Comparison of ENCODE assay signal across 20 cellular contexts in genomic region chr14:34334329-34334728, GRCh38.
"Had no signal": no experiment of that assay in that cellular context is flagged by ENCODE, and none has a peak within 500 bp of the region (broad histone marks: within the 10 kb centered on the region; RNA-seq: fewer than 3 reads in every experiment).

No MANE protein-coding gene starts in this region.

- DNase-seq: cerebellar nuclear complex; colonic mucosa; dermis blood vessel endothelial cell; hippocampal formation; kidney glomerular epithelial cell; lower lobe of right lung; naive B cell; psoas muscle; sigmoid colon; stimulated activated CD4-positive, alpha-beta T cell treated with anti-CD3 and anti-CD28 coated beads, Interleukin-2, amount 100 ng/mL, for 24 hours; stimulated activated CD4-positive, alpha-beta T cell treated with anti-CD3 and anti-CD28 coated beads, Interleukin-4, amount 100 ng/mL, for 4 hours; stimulated activated naive B cell treated with anti-CD40 and anti-IgM and Interleukin-4, amounts not matched to agents 10 μg/mL and 1 μg/mL and 100 μg/mL, for 72 hours; stimulated activated naive CD8-positive, alpha-beta T cell treated with anti-CD3 and anti-CD28 coated beads, Interleukin-15, amount 100 ng/mL, for 72 hours; testis had no signal

- ATAC-seq: heart left ventricle; lower lobe of right lung; psoas muscle; stimulated activated naive B cell treated with anti-CD40 and anti-IgM and Interleukin-4, amounts not matched to agents 10 μg/mL and 1 μg/mL and 100 μg/mL, for 72 hours; stimulated activated naive CD8-positive, alpha-beta T cell treated with anti-CD3 and anti-CD28 coated beads, Interleukin-15, amount 100 ng/mL, for 72 hours had no signal

- H3K9me3 Mint-ChIP-seq: memory B cell; naive B cell; stimulated activated naive B cell treated with anti-CD40 and anti-IgM and Interleukin-4, amounts not matched to agents 10 μg/mL and 1 μg/mL and 100 μg/mL, for 72 hours; stimulated activated naive CD8-positive, alpha-beta T cell treated with anti-CD3 and anti-CD28 coated beads, Interleukin-15, amount 100 ng/mL, for 72 hours had no signal

- H3K27ac Mint-ChIP-seq: memory B cell; stimulated activated naive B cell treated with anti-CD40 and anti-IgM and Interleukin-4, amounts not matched to agents 10 μg/mL and 1 μg/mL and 100 μg/mL, for 72 hours; stimulated activated naive CD8-positive, alpha-beta T cell treated with anti-CD3 and anti-CD28 coated beads, Interleukin-15, amount 100 ng/mL, for 72 hours had no signal

- H3K9me3 ChIP-seq: colonic mucosa, heart left ventricle, lower lobe of right lung, neutrophil, psoas muscle, sigmoid colon, testis, tibial nerve had no signal

- H3K36me3 Mint-ChIP-seq: memory B cell; naive B cell; stimulated activated naive B cell treated with anti-CD40 and anti-IgM and Interleukin-4, amounts not matched to agents 10 μg/mL and 1 μg/mL and 100 μg/mL, for 72 hours had no signal

- H3K27ac ChIP-seq: colonic mucosa, heart left ventricle, lower lobe of right lung, neutrophil, psoas muscle, sigmoid colon, testis, tibial nerve had no signal

- H3K27me3 Mint-ChIP-seq: memory B cell; naive B cell; stimulated activated naive B cell treated with anti-CD40 and anti-IgM and Interleukin-4, amounts not matched to agents 10 μg/mL and 1 μg/mL and 100 μg/mL, for 72 hours; stimulated activated naive CD8-positive, alpha-beta T cell treated with anti-CD3 and anti-CD28 coated beads, Interleukin-15, amount 100 ng/mL, for 72 hours had no signal

- H3K4me3 Mint-ChIP-seq: memory B cell; naive B cell; nephron; stimulated activated naive B cell treated with anti-CD40 and anti-IgM and Interleukin-4, amounts not matched to agents 10 μg/mL and 1 μg/mL and 100 μg/mL, for 72 hours; stimulated activated naive CD8-positive, alpha-beta T cell treated with anti-CD3 and anti-CD28 coated beads, Interleukin-15, amount 100 ng/mL, for 72 hours had no signal

- H3K4me1 ChIP-seq: colonic mucosa, psoas muscle, testis had no signal

- H3K4me1 Mint-ChIP-seq: nephron had no signal

- H3K36me3 ChIP-seq: colonic mucosa, heart left ventricle, lower lobe of right lung, neutrophil, sigmoid colon, tibial nerve had no signal

- H3K27me3 ChIP-seq: colonic mucosa, heart left ventricle, neutrophil, sigmoid colon, testis, tibial nerve had no signal

- H3K4me3 ChIP-seq: colonic mucosa, heart left ventricle, lower lobe of right lung, psoas muscle, sigmoid colon, skin epidermis, testis, tibial nerve had no signal
